ENCODE assay signal across 1 cellular context in the genomic region with DNA sequence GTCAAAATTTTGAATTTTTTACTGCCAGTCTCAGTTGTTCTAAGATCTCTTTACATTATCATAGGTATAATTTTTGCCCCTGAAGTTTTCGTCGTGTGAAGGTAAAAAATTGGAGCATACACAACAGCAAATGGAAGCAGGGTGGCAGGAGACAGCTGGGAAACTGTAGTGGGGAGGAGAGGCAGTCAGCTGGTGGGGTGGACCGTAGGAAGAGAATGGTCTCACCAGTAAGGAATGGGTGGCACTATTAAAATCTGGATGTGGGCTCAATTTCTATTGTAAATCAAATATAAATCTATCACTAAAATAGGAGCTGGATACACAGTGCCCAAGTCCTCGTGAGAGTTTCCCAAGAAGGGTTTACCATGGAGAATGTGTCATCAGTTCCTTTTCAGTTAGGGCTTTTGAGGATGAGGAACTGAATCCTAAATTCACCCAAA.
TF ChIP-seq lines count a peak whose summit lies in the region.

No MANE protein-coding gene starts in this region.

TF ChIP-seq in HepG2, 621 proteins besides CTCF, POLR2A, EP300 and RAD21 (continued from another document and continues in another):
- TF ChIP-seq, protein P1, sequence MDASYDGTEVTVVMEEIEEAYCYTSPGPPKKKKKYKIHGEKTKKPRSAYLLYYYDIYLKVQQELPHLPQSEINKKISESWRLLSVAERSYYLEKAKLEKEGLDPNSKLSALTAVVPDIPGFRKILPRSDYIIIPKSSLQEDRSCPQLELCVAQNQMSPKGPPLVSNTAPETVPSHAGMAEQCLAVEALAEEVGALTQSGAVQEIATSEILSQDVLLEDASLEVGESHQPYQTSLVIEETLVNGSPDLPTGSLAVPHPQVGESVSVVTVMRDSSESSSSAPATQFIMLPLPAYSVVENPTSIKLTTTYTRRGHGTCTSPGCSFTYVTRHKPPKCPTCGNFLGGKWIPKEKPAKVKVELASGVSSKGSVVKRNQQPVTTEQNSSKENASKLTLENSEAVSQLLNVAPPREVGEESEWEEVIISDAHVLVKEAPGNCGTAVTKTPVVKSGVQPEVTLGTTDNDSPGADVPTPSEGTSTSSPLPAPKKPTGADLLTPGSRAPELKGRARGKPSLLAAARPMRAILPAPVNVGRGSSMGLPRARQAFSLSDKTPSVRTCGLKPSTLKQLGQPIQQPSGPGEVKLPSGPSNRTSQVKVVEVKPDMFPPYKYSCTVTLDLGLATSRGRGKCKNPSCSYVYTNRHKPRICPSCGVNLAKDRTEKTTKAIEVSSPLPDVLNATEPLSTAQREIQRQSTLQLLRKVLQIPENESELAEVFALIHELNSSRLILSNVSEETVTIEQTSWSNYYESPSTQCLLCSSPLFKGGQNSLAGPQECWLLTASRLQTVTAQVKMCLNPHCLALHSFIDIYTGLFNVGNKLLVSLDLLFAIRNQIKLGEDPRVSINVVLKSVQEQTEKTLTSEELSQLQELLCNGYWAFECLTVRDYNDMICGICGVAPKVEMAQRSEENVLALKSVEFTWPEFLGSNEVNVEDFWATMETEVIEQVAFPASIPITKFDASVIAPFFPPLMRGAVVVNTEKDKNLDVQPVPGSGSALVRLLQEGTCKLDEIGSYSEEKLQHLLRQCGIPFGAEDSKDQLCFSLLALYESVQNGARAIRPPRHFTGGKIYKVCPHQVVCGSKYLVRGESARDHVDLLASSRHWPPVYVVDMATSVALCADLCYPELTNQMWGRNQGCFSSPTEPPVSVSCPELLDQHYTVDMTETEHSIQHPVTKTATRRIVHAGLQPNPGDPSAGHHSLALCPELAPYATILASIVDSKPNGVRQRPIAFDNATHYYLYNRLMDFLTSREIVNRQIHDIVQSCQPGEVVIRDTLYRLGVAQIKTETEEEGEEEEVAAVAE (CRISPR knock-in tag; IDR thresholded peaks at IDR 0.05; ENCODE audit: borderline replicate concordance): no peak
- TF ChIP-seq SRF (IDR thresholded peaks at IDR 0.05; ENCODE audit: low read depth, low read length) (no peak), CCAR2 (optimal IDR thresholded peaks at IDR 0.05; ENCODE audit: low read depth, low read length) (no peak), NRL (CRISPR knock-in tag; IDR thresholded peaks at IDR 0.05; ENCODE audit: borderline replicate concordance) (no peak), ZNF33A (CRISPR knock-in tag; IDR thresholded peaks at IDR 0.05; ENCODE audit: borderline replicate concordance) (no peak), KDM3A (CRISPR knock-in tag; IDR thresholded peaks at IDR 0.05; ENCODE audit: low read depth) (no peak), CBX5 (CRISPR knock-in tag; IDR thresholded peaks at IDR 0.05; ENCODE audit: borderline replicate concordance) (no peak), JUN (CRISPR knock-in tag; IDR thresholded peaks at IDR 0.05) (no peak), ZFP37 (CRISPR knock-in tag; IDR thresholded peaks at IDR 0.05; ENCODE audit: borderline replicate concordance) (0 out of 2 replicates have a peak, but pooled peaks have one; percentile 43), JDP2 (CRISPR knock-in tag; IDR thresholded peaks at IDR 0.05; ENCODE audit: borderline replicate concordance) (no peak), ZNF737 (CRISPR knock-in tag; IDR thresholded peaks at IDR 0.05; ENCODE audit: borderline replicate concordance) (no peak), KDM5A (IDR thresholded peaks at IDR 0.05; ENCODE audit: borderline replicate concordance, low read length) (no peak; the same call in 1 of the 2 replicates), ZMYM3 (CRISPR knock-in tag; IDR thresholded peaks at IDR 0.05) (no peak), RFXANK (CRISPR knock-in tag; IDR thresholded peaks at IDR 0.05) (no peak), ASH2L (IDR thresholded peaks at IDR 0.05; ENCODE audit: insufficient read length, low read depth, low read length) (no peak), ZNF205 (CRISPR knock-in tag; IDR thresholded peaks at IDR 0.05) (no peak), NPAS2 (CRISPR knock-in tag; IDR thresholded peaks at IDR 0.05; ENCODE audit: borderline replicate concordance) (no peak), MBNL3 (CRISPR knock-in tag; conservative IDR thresholded peaks at IDR 0.05) (no peak), MEF2D (CRISPR knock-in tag; IDR thresholded peaks at IDR 0.05) (no peak), MAFF (IDR thresholded peaks at IDR 0.05; ENCODE audit: low read depth, low read length) (no peak), ZNF775 (CRISPR knock-in tag; IDR thresholded peaks at IDR 0.05; ENCODE audit: borderline replicate concordance) (0 out of 2 replicates have a peak, but pooled peaks have one; percentile 28), MZF1 (CRISPR knock-in tag; IDR thresholded peaks at IDR 0.05; ENCODE audit: borderline replicate concordance) (no peak), TAF15 (IDR thresholded peaks at IDR 0.05; ENCODE audit: low read depth, low read length, poor library complexity, severe bottlenecking) (no peak), THYN1 (CRISPR knock-in tag; IDR thresholded peaks at IDR 0.05; ENCODE audit: borderline replicate concordance, low read depth) (no peak), SMAD1 (CRISPR knock-in tag; IDR thresholded peaks at IDR 0.05; ENCODE audit: borderline replicate concordance, low read depth) (no peak), SMAD9 (CRISPR knock-in tag; IDR thresholded peaks at IDR 0.05) (no peak), KAT7 (CRISPR knock-in tag; IDR thresholded peaks at IDR 0.05; ENCODE audit: borderline replicate concordance) (peak; percentile 9; the same call in 1 of the 2 replicates), HDAC6 (IDR thresholded peaks at IDR 0.05; ENCODE audit: low read depth, low read length) (no peak), ZNF30 (CRISPR knock-in tag; IDR thresholded peaks at IDR 0.05) (no peak), ZFYVE20 (CRISPR knock-in tag; IDR thresholded peaks at IDR 0.05; ENCODE audit: borderline replicate concordance, low read depth) (no peak)
- TF ChIP-seq, protein P2, sequence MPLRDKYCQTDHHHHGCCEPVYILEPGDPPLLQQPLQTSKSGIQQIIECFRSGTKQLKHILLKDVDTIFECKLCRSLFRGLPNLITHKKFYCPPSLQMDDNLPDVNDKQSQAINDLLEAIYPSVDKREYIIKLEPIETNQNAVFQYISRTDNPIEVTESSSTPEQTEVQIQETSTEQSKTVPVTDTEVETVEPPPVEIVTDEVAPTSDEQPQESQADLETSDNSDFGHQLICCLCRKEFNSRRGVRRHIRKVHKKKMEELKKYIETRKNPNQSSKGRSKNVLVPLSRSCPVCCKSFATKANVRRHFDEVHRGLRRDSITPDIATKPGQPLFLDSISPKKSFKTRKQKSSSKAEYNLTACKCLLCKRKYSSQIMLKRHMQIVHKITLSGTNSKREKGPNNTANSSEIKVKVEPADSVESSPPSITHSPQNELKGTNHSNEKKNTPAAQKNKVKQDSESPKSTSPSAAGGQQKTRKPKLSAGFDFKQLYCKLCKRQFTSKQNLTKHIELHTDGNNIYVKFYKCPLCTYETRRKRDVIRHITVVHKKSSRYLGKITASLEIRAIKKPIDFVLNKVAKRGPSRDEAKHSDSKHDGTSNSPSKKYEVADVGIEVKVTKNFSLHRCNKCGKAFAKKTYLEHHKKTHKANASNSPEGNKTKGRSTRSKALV (CRISPR knock-in tag; IDR thresholded peaks at IDR 0.05): no peak
- TF ChIP-seq, protein P3, sequence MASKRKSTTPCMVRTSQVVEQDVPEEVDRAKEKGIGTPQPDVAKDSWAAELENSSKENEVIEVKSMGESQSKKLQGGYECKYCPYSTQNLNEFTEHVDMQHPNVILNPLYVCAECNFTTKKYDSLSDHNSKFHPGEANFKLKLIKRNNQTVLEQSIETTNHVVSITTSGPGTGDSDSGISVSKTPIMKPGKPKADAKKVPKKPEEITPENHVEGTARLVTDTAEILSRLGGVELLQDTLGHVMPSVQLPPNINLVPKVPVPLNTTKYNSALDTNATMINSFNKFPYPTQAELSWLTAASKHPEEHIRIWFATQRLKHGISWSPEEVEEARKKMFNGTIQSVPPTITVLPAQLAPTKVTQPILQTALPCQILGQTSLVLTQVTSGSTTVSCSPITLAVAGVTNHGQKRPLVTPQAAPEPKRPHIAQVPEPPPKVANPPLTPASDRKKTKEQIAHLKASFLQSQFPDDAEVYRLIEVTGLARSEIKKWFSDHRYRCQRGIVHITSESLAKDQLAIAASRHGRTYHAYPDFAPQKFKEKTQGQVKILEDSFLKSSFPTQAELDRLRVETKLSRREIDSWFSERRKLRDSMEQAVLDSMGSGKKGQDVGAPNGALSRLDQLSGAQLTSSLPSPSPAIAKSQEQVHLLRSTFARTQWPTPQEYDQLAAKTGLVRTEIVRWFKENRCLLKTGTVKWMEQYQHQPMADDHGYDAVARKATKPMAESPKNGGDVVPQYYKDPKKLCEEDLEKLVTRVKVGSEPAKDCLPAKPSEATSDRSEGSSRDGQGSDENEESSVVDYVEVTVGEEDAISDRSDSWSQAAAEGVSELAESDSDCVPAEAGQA (IDR thresholded peaks at IDR 0.05; ENCODE audit: low read depth): no peak
- TF ChIP-seq, protein P3 (CRISPR knock-in tag; IDR thresholded peaks at IDR 0.05; ENCODE audit: borderline replicate concordance): no peak
- TF ChIP-seq, protein P4, sequence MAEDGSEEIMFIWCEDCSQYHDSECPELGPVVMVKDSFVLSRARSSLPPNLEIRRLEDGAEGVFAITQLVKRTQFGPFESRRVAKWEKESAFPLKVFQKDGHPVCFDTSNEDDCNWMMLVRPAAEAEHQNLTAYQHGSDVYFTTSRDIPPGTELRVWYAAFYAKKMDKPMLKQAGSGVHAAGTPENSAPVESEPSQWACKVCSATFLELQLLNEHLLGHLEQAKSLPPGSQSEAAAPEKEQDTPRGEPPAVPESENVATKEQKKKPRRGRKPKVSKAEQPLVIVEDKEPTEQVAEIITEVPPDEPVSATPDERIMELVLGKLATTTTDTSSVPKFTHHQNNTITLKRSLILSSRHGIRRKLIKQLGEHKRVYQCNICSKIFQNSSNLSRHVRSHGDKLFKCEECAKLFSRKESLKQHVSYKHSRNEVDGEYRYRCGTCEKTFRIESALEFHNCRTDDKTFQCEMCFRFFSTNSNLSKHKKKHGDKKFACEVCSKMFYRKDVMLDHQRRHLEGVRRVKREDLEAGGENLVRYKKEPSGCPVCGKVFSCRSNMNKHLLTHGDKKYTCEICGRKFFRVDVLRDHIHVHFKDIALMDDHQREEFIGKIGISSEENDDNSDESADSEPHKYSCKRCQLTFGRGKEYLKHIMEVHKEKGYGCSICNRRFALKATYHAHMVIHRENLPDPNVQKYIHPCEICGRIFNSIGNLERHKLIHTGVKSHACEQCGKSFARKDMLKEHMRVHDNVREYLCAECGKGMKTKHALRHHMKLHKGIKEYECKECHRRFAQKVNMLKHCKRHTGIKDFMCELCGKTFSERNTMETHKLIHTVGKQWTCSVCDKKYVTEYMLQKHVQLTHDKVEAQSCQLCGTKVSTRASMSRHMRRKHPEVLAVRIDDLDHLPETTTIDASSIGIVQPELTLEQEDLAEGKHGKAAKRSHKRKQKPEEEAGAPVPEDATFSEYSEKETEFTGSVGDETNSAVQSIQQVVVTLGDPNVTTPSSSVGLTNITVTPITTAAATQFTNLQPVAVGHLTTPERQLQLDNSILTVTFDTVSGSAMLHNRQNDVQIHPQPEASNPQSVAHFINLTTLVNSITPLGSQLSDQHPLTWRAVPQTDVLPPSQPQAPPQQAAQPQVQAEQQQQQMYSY (CRISPR knock-in tag; IDR thresholded peaks at IDR 0.05): 0 out of 2 replicates have a peak, but pooled peaks have one; percentile 13
- TF ChIP-seq, protein P5, sequence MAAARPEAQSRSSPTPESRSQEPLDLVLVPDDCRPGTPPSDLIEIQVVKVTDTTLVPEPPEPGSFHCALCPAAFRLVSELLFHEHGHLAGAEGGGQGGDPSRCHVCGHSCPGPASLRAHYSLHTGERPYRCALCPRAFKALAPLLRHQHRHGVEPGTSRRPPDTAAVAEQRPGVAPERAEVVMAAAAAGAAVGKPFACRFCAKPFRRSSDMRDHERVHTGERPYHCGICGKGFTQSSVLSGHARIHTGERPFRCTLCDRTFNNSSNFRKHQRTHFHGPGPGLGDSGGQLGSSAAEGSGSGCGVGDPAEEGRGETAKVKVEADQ (CRISPR knock-in tag; IDR thresholded peaks at IDR 0.05; ENCODE audit: borderline replicate concordance): no peak; the same call in 1 of the 2 replicates
- TF ChIP-seq, protein P6, sequence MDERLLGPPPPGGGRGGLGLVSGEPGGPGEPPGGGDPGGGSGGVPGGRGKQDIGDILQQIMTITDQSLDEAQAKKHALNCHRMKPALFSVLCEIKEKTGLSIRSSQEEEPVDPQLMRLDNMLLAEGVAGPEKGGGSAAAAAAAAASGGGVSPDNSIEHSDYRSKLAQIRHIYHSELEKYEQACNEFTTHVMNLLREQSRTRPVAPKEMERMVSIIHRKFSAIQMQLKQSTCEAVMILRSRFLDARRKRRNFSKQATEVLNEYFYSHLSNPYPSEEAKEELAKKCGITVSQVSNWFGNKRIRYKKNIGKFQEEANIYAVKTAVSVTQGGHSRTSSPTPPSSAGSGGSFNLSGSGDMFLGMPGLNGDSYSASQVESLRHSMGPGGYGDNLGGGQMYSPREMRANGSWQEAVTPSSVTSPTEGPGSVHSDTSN (CRISPR knock-in tag; IDR thresholded peaks at IDR 0.05): no peak
- TF ChIP-seq, protein P7, sequence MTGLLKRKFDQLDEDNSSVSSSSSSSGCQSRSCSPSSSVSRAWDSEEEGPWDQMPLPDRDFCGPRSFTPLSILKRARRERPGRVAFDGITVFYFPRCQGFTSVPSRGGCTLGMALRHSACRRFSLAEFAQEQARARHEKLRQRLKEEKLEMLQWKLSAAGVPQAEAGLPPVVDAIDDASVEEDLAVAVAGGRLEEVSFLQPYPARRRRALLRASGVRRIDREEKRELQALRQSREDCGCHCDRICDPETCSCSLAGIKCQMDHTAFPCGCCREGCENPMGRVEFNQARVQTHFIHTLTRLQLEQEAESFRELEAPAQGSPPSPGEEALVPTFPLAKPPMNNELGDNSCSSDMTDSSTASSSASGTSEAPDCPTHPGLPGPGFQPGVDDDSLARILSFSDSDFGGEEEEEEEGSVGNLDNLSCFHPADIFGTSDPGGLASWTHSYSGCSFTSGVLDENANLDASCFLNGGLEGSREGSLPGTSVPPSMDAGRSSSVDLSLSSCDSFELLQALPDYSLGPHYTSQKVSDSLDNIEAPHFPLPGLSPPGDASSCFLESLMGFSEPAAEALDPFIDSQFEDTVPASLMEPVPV (CRISPR knock-in tag; IDR thresholded peaks at IDR 0.05): 0 out of 2 replicates have a peak, but pooled peaks have one; percentile 12
- TF ChIP-seq, protein P8, sequence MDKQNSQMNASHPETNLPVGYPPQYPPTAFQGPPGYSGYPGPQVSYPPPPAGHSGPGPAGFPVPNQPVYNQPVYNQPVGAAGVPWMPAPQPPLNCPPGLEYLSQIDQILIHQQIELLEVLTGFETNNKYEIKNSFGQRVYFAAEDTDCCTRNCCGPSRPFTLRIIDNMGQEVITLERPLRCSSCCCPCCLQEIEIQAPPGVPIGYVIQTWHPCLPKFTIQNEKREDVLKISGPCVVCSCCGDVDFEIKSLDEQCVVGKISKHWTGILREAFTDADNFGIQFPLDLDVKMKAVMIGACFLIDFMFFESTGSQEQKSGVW (CRISPR knock-in tag; IDR thresholded peaks at IDR 0.05; ENCODE audit: borderline replicate concordance): no peak
